ENCODE assay signal across 12 cellular contexts in genomic region chr16:58235663-58236062, GRCh38. TPM values are rescaled to one million over a fixed set of nuclear protein-coding genes. Genes with fewer than 3 reads are reported as not detected.
DNase-seq lines count a peak whose midpoint lies in the region; ATAC-seq, FAIRE-seq and TF ChIP-seq lines count a peak whose summit lies in the region.
"Had no signal": no experiment of that assay in that cellular context is flagged by ENCODE, and none has a peak within 500 bp of the region (broad histone marks: within the 10 kb centered on the region; RNA-seq: fewer than 3 reads in every experiment).

No MANE protein-coding gene starts in this region.

- no peaks in the 10 kb centered on the region for H3K27me3 ChIP-seq in CD8-positive, alpha-beta memory T cell (ENCODE audit: insufficient read depth, low read length, poor library complexity, severe bottlenecking)
- H3K27me3 ChIP-seq in astrocyte (ENCODE audit: insufficient read depth, low read length) = peaks cover 21% of the 10 kb centered on the region
- H3K27me3 ChIP-seq in naive thymus-derived CD4-positive, alpha-beta T cell (ENCODE audit: control insufficient read depth in 2 of 2, insufficient read depth in 2 of 2, low read length in 2 of 2) = no peaks in the 10 kb centered on the region

- no peak overlapping the region for H3K9ac ChIP-seq in astrocyte (ENCODE audit: low read length)

- no peak for TF ChIP-seq CTCF in astrocyte (IDR thresholded peaks at IDR 0.05; ENCODE audit: insufficient read depth, low read depth, low read length)

- no peak overlapping the region for H2AFZ ChIP-seq in astrocyte (ENCODE audit: low read depth, low read length)

- H3K27me3 Mint-ChIP-seq in CD8-positive, alpha-beta memory T cell = peaks cover 10 to 43% of the 10 kb centered on the region in 2 donors
- peaks cover 2% of the 10 kb centered on the region for H3K27me3 Mint-ChIP-seq in IgD-negative memory B cell
- peaks cover 24% of the 10 kb centered on the region for H3K27me3 Mint-ChIP-seq in astrocyte (ENCODE audit: low read depth, unreplicated experiment)
- H3K27me3 Mint-ChIP-seq in naive thymus-derived CD4-positive, alpha-beta T cell = peaks cover 5 to 46% (median 21%) of the 10 kb centered on the region in 5 donors

- H3K79me2 ChIP-seq in astrocyte (ENCODE audit: insufficient read depth, low read length) = no peaks in the 10 kb centered on the region

- H3K36me3 Mint-ChIP-seq in CD8-positive, alpha-beta memory T cell = no peaks in the 10 kb centered on the region
- H3K36me3 Mint-ChIP-seq in IgD-negative memory B cell (no peaks in the 10 kb centered on the region), astrocyte (ENCODE audit: low read depth, unreplicated experiment) (no peaks in the 10 kb centered on the region)
- no peaks in the 10 kb centered on the region for H3K36me3 Mint-ChIP-seq in naive thymus-derived CD4-positive, alpha-beta T cell

- CTCF ChIA-PET in CD8-positive, alpha-beta memory T cell (lab: Charles Lee) = no interaction called here
- CTCF ChIA-PET in naive thymus-derived CD4-positive, alpha-beta T cell (lab: Charles Lee) = no interaction called here

- H4K20me1 ChIP-seq in astrocyte (ENCODE audit: insufficient read depth, low read length) = no peaks in the 10 kb centered on the region

- peaks cover 6 to 12% (median 12%) of the 10 kb centered on the region in 3 donors for H3K4me1 Mint-ChIP-seq in CD8-positive, alpha-beta memory T cell
- peaks cover 0 to 15% (median 6%) of the 10 kb centered on the region in 3 donors for H3K4me1 Mint-ChIP-seq in IgD-negative memory B cell
- no peaks in the 10 kb centered on the region for H3K4me1 Mint-ChIP-seq in astrocyte (ENCODE audit: low read depth, unreplicated experiment)
- peaks cover 0 to 17% (median 13%) of the 10 kb centered on the region in 7 donors for H3K4me1 Mint-ChIP-seq in naive thymus-derived CD4-positive, alpha-beta T cell

- H3K27ac ChIP-seq in CD8-positive, alpha-beta memory T cell (ENCODE audit: low read depth, low read length) = no peak overlapping the region
- H3K27ac ChIP-seq in astrocyte (ENCODE audit: low read depth, low read length) = no peak overlapping the region
- H3K27ac ChIP-seq in naive thymus-derived CD4-positive, alpha-beta T cell (ENCODE audit: low read depth, low read length) = no peak overlapping the region
- H3K27ac ChIP-seq: thoracic aorta had no signal

- intact Hi-C loops in naive thymus-derived CD4-positive, alpha-beta T cell (cut with micrococcal nuclease) = loop anchor here (1.0 to 5.0 kb wide), 9 partner anchors 14 to 501 kb away; partner anchors contain the start of genes CFAP20 (in 2 of the 2), CSNK2A2 (in 2 of the 2), GINS3 (in 1 of the 2) and KATNB1 (in 1 of the 2)
- intact Hi-C loops in head of caudate nucleus (cut with DNase I) = no loop called here

- no peak for ATAC-seq in naive thymus-derived CD4-positive, alpha-beta T cell
- ATAC-seq in HG03432 (IDR thresholded peaks at IDR 0.05; ENCODE audit: unreplicated experiment) (no peak), HG03135 (IDR thresholded peaks at IDR 0.05; ENCODE audit: unreplicated experiment) (no peak)

- peak overlapping the region; percentile 64 for H3K4me3 ChIP-seq in CD8-positive, alpha-beta memory T cell (ENCODE audit: low read length)
- no peak overlapping the region for H3K4me3 ChIP-seq in astrocyte (ENCODE audit: insufficient read depth, low read depth, low read length)
- peak overlapping the region; percentile 64 for H3K4me3 ChIP-seq in naive thymus-derived CD4-positive, alpha-beta T cell (ENCODE audit: low read length)

- peak overlapping the region in 6 of 7 donors; percentile 79 to 91 (median 83) for H3K4me3 Mint-ChIP-seq in CD8-positive, alpha-beta memory T cell
- H3K4me3 Mint-ChIP-seq in IgD-negative memory B cell (peak overlapping the region; percentile 63 to 95 (median 89)), astrocyte (ENCODE audit: unreplicated experiment) (peak overlapping the region; percentile 89)
- peak overlapping the region in 9 of 10 donors; percentile 82 to 93 (median 89) for H3K4me3 Mint-ChIP-seq in naive thymus-derived CD4-positive, alpha-beta T cell

- no peaks in the 10 kb centered on the region for H3K36me3 ChIP-seq in CD8-positive, alpha-beta memory T cell (ENCODE audit: insufficient read depth, low read length)
- H3K36me3 ChIP-seq in astrocyte (ENCODE audit: insufficient read depth, low read length) = no peaks in the 10 kb centered on the region
- H3K36me3 ChIP-seq in naive thymus-derived CD4-positive, alpha-beta T cell (ENCODE audit: control insufficient read depth in 2 of 3, insufficient read depth in 3 of 3, low read length in 3 of 3) = no peaks in the 10 kb centered on the region
- H3K36me3 ChIP-seq: thoracic aorta had no signal

- no peak for DNase-seq in CD8-positive, alpha-beta memory T cell
- no peak for DNase-seq in astrocyte (ENCODE audit: low read depth)
- DNase-seq in naive thymus-derived CD4-positive, alpha-beta T cell = no peak
- no peak for DNase-seq in head of caudate nucleus
- DNase-seq in stimulated activated CD4-positive, alpha-beta T cell treated with anti-CD3 and anti-CD28 coated beads, Interleukin-2, amount 100 ng/mL, for 24 hours = no peak

- peak overlapping the region; percentile 87 for H3K4me2 ChIP-seq in astrocyte (ENCODE audit: low read length)

- no peak overlapping the region for H3K27ac Mint-ChIP-seq in CD8-positive, alpha-beta memory T cell
- H3K27ac Mint-ChIP-seq in IgD-negative memory B cell (no peak overlapping the region), astrocyte (ENCODE audit: unreplicated experiment) (no peak overlapping the region)
- H3K27ac Mint-ChIP-seq in naive thymus-derived CD4-positive, alpha-beta T cell = no peak overlapping the region

- peaks cover 6% of the 10 kb centered on the region for H3K4me1 ChIP-seq in CD8-positive, alpha-beta memory T cell (ENCODE audit: insufficient read depth, low read length)
- H3K4me1 ChIP-seq in astrocyte (ENCODE audit: insufficient read depth, low read length) = peaks cover 4% of the 10 kb centered on the region
- peaks cover 8 to 10% of the 10 kb centered on the region in 2 donors for H3K4me1 ChIP-seq in naive thymus-derived CD4-positive, alpha-beta T cell (ENCODE audit: control insufficient read depth in 2 of 2, insufficient read depth in 2 of 2, low read length in 2 of 2)

- FAIRE-seq in astrocyte (lab: Jason Lieb, UNC) = no peak

- no peaks in the 10 kb centered on the region for H3K9me3 Mint-ChIP-seq in CD8-positive, alpha-beta memory T cell
- peaks cover 0 to 1% (median 0%) of the 10 kb centered on the region in 3 donors for H3K9me3 Mint-ChIP-seq in IgD-negative memory B cell
- no peaks in the 10 kb centered on the region for H3K9me3 Mint-ChIP-seq in astrocyte (ENCODE audit: unreplicated experiment)
- no peaks in the 10 kb centered on the region for H3K9me3 Mint-ChIP-seq in naive thymus-derived CD4-positive, alpha-beta T cell

- no peaks in the 10 kb centered on the region for H3K9me3 ChIP-seq in CD8-positive, alpha-beta memory T cell (ENCODE audit: low read length)
- H3K9me3 ChIP-seq in astrocyte (ENCODE audit: insufficient read depth, low read depth, low read length) = no peaks in the 10 kb centered on the region
- no peaks in the 10 kb centered on the region for H3K9me3 ChIP-seq in naive thymus-derived CD4-positive, alpha-beta T cell (ENCODE audit: control insufficient read depth in 2 of 3, low read length in 3 of 3)
- H3K9me3 ChIP-seq: thoracic aorta had no signal

- POLR2A ChIA-PET in CD8-positive, alpha-beta memory T cell (lab: Charles Lee) = no interaction called here
- POLR2A ChIA-PET in naive thymus-derived CD4-positive, alpha-beta T cell (lab: Charles Lee) = no interaction called here

RNA-seq across cellular contexts. Expression of gene CSNK2A2, which starts 37.8 kb away (rescaled TPM):
- total RNA-seq in CD8-positive, alpha-beta memory T cell = 10 to 100 TPM; 99.1 to 99.9 TPM
- polyA plus RNA-seq in CD8-positive, alpha-beta memory T cell = 11.1 TPM
- polyA plus RNA-seq in IgD-negative memory B cell = 10.1 TPM
- total RNA-seq in astrocyte = 87.7 and 96.2 TPM in 2 replicates
- 10 to 100 TPM; 46.5 to 70.0 (median 67.9) TPM for total RNA-seq in naive thymus-derived CD4-positive, alpha-beta T cell
- 10 to 100 TPM; 11.0 to 12.9 TPM for polyA plus RNA-seq in naive thymus-derived CD4-positive, alpha-beta T cell

RNA-seq across cellular contexts. Expression of gene PRSS54, which starts 59.2 kb away (rescaled TPM):
- total RNA-seq in CD8-positive, alpha-beta memory T cell = not detected
- polyA plus RNA-seq in CD8-positive, alpha-beta memory T cell = not detected
- polyA plus RNA-seq in IgD-negative memory B cell = not detected
- total RNA-seq in astrocyte = not detected in 2 replicates
- total RNA-seq in naive thymus-derived CD4-positive, alpha-beta T cell = not detected
- not detected for polyA plus RNA-seq in naive thymus-derived CD4-positive, alpha-beta T cell
- total RNA-seq: Daoy, epithelial cell of proximal tubule, RPMI7951, thoracic aorta had no signal
